In genomic region chr7:15215611-15216010, GRCh38 we compare ENCODE assay signal across 23 cellular contexts.
"Had no signal": no experiment of that assay in that cellular context is flagged by ENCODE, and none has a peak within 500 bp of the region (broad histone marks: within the 10 kb centered on the region; RNA-seq: fewer than 3 reads in every experiment).

No MANE protein-coding gene starts in this region.

- H3K79me2 ChIP-seq: parathyroid adenoma had no signal

- H3K27ac ChIP-seq: gastrocnemius medialis, heart right ventricle, parathyroid adenoma, psoas muscle, spleen, testis, tibial nerve, upper lobe of right lung, vagina had no signal

- H2AFZ ChIP-seq: parathyroid adenoma had no signal

- H3K36me3 ChIP-seq: gastrocnemius medialis, heart right ventricle, spleen, tibial nerve, upper lobe of right lung, vagina had no signal

- H3K9ac ChIP-seq: parathyroid adenoma had no signal

- H3K9me3 ChIP-seq: gastrocnemius medialis, heart right ventricle, psoas muscle, spleen, testis, tibial nerve, upper lobe of right lung, vagina had no signal

- DNase-seq: dermis blood vessel endothelial cell; erythroblast; gastrocnemius medialis; heart right ventricle; hypothalamus; kidney glomerular epithelial cell; mammary epithelial cell; naive thymus-derived CD4-positive, alpha-beta T cell; nephron progenitor cell; psoas muscle; spleen; stimulated activated CD4-positive, alpha-beta T cell treated with anti-CD3 and anti-CD28 coated beads, Interleukin-2, amount 100 ng/mL, for 24 hours; stimulated activated CD4-positive, alpha-beta T cell treated with anti-CD3 and anti-CD28 coated beads, Interleukin-4, amount 100 ng/mL, for 4 hours; stimulated activated naive B cell treated with anti-CD40 and anti-IgM and Interleukin-4, amounts not matched to agents 10 μg/mL and 1 μg/mL and 100 μg/mL, for 72 hours; stimulated activated naive CD8-positive, alpha-beta T cell treated with anti-CD3 and anti-CD28 coated beads, Interleukin-15, amount 100 ng/mL, for 72 hours; testis; upper lobe of right lung had no signal

- H3K4me3 ChIP-seq: gastrocnemius medialis, heart right ventricle, psoas muscle, spleen, testis, tibial nerve, upper lobe of right lung, vagina had no signal

- H3K27me3 ChIP-seq: gastrocnemius medialis, heart right ventricle, spleen, testis, tibial nerve, upper lobe of right lung, vagina had no signal

- FAIRE-seq: endothelial cell of umbilical vein, islet of Langerhans had no signal

- ATAC-seq: gastrocnemius medialis; heart right ventricle; naive thymus-derived CD4-positive, alpha-beta T cell; psoas muscle; sciatic nerve; stimulated activated naive B cell treated with anti-CD40 and anti-IgM and Interleukin-4, amounts not matched to agents 10 μg/mL and 1 μg/mL and 100 μg/mL, for 72 hours; stimulated activated naive CD8-positive, alpha-beta T cell treated with anti-CD3 and anti-CD28 coated beads, Interleukin-15, amount 100 ng/mL, for 72 hours; upper lobe of right lung had no signal

- H3K4me1 ChIP-seq: gastrocnemius medialis, heart right ventricle, parathyroid adenoma, psoas muscle, spleen, testis, tibial nerve, upper lobe of right lung, vagina had no signal
